ENCODE assay signal across 9 cellular contexts in genomic region chr11:1401656-1402221, GRCh38. TPM values are rescaled to one million over a fixed set of nuclear protein-coding genes. Genes with fewer than 3 reads are reported as not detected.
A peak's percentile ranks its signal among the peaks of the same experiment; 100 is the strongest.
DNase-seq lines count a peak whose midpoint lies in the region; ATAC-seq, FAIRE-seq and TF ChIP-seq lines count a peak whose summit lies in the region.
"Had no signal": no experiment of that assay in that cellular context is flagged by ENCODE, and none has a peak within 500 bp of the region (broad histone marks: within the 10 kb centered on the region; RNA-seq: fewer than 3 reads in every experiment).

No MANE protein-coding gene starts in this region.

- DNase-seq in DMS53 (lab: John Stamatoyannopoulos, UW), result peak; percentile 67
- peak; percentile 72 to 81 for DNase-seq in Kasumi-1 (lab: John Stamatoyannopoulos, UW)
- DNase-seq in activated CD4-positive, alpha-beta T cell treated with anti-CD3 and anti-CD28 coated beads for 24 hours (ENCODE audit: low read depth in 2 of 2), result peak; percentile 21 to 25
- peak; percentile 84 for DNase-seq in endothelial cell (ENCODE audit: low spot score)
- DNase-seq in mucosa of descending colon, result peak in 2 of 3 donors; percentile 79
- no peak for DNase-seq in NCI-H1436 (lab: John Stamatoyannopoulos, UW)
- no peak for DNase-seq in HTR-8/SVneo (ENCODE audit: insufficient read length, low spot score)

- H3K27me3 Mint-ChIP-seq in endothelial cell (ENCODE audit: unreplicated experiment), result peaks cover 4% of the 10 kb centered on the region

- intact Hi-C loops in mucosa of descending colon (cut with DNase I, micrococcal nuclease), result no loop called here

- no peaks in the 10 kb centered on the region for H3K4me1 ChIP-seq in mucosa of descending colon (ENCODE audit: low read depth)

- H3K4me3 Mint-ChIP-seq in endothelial cell (ENCODE audit: unreplicated experiment), result no peak overlapping the region

- H3K36me3 ChIP-seq in mucosa of descending colon (ENCODE audit: low read depth), result no peaks in the 10 kb centered on the region

- TF ChIP-seq CTCF in endothelial cell (IDR thresholded peaks at IDR 0.05; ENCODE audit: unreplicated experiment) (no peak), mucosa of descending colon (IDR thresholded peaks at IDR 0.05) (no peak)

- ATAC-seq in mucosa of descending colon (peak; percentile 77), HG02610 (IDR thresholded peaks at IDR 0.05; ENCODE audit: unreplicated experiment) (no peak)

- H3K4me3 ChIP-seq in mucosa of descending colon, result no peak overlapping the region

- no peaks in the 10 kb centered on the region for H3K9me3 Mint-ChIP-seq in endothelial cell (ENCODE audit: unreplicated experiment)

- no peak overlapping the region for H3K27ac Mint-ChIP-seq in endothelial cell (ENCODE audit: unreplicated experiment)

- no peaks in the 10 kb centered on the region for H3K9me3 ChIP-seq in mucosa of descending colon

- H3K36me3 Mint-ChIP-seq in endothelial cell (ENCODE audit: low read depth, unreplicated experiment), result no peaks in the 10 kb centered on the region

- H3K4me1 Mint-ChIP-seq in endothelial cell (ENCODE audit: unreplicated experiment), result no peaks in the 10 kb centered on the region

- no peak for FAIRE-seq in HTR-8/SVneo (lab: Jason Lieb, UNC)
- FAIRE-seq: endometrium had no signal

RNA-seq across cellular contexts. Expression of gene BRSK2, which starts 12.0 kb away (rescaled TPM):
- total RNA-seq in endothelial cell (ENCODE audit: unreplicated experiment) (4.0 TPM), mucosa of descending colon (1 to 10 TPM in 1 of 3 donors, under 1 TPM in 2; 0.58 to 4.3 (median 0.60) TPM)

Comparison
In these comparisons a context has a peak if more than half of its experiments do, and no peak if none do; other contexts are left out.
1. DNase-seq: peak in DMS53 (single experiment), Kasumi-1 (2 of 2), activated CD4-positive, alpha-beta T cell treated with anti-CD3 and anti-CD28 coated beads for 24 hours (2 of 2), endothelial cell (single experiment) and mucosa of descending colon (2 of 3); none in NCI-H1436 (single experiment) and HTR-8/SVneo (single experiment).